16 cellular contexts compared by ENCODE assay signal in the genomic region with DNA sequence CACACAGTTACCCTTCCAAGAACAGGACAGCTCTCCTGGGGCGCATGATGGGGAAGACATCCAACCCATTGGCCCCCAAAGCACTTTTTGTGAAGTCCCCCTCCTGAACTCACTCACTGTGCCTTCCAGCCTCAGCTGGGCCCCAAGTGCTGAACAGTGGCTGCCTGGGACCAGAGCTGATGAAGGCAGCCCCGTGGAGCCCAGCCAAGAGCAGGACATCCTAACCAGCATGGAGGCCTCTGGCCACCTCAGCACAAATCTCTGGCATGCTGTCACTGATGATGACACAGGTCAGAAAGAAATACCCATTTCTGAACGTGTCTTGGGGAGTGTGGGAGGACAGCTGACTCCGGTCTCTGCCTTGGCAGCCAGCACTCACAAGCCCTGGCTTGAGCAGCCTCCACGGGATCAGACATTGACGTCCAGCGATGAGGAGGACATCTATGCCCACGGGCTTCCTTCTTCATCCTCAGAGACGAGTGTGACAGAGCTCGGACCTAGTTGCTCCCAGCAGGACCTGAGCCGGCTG.
DNase-seq lines count a peak whose midpoint lies in the region; FAIRE-seq and TF ChIP-seq lines count a peak whose summit lies in the region.
"Had no signal": no experiment of that assay in that cellular context is flagged by ENCODE, and none has a peak within 500 bp of the region (broad histone marks: within the 10 kb centered on the region; RNA-seq: fewer than 3 reads in every experiment).

No MANE protein-coding gene starts in this region.

- no peak overlapping the region for H4K5ac ChIP-seq in H1 (ENCODE audit: insufficient read length, low read depth, low read length)

- no peak overlapping the region for H3K18ac ChIP-seq in H1 (ENCODE audit: extremely low read depth, low read length)
- H3K18ac ChIP-seq in trophoblast cell (ENCODE audit: low read length): no peak overlapping the region

- H3K79me1 ChIP-seq in H1 (ENCODE audit: low read depth, low read length) (no peaks in the 10 kb centered on the region), trophoblast cell (ENCODE audit: low read length) (no peaks in the 10 kb centered on the region)

- H3K4me2 ChIP-seq in H1 (ENCODE audit: insufficient read depth in 1 of 2, low read depth in 2 of 2, low read length in 2 of 2) (no peak overlapping the region), trophoblast cell (ENCODE audit: low read length) (no peak overlapping the region)
- H3K4me2 ChIP-seq: BLaER1 treated with 17β-estradiol and CSF1 and Interleukin-3, amounts not matched to agents 10 nM and 100 nM had no signal

- TF ChIP-seq EP300 in H1 (IDR thresholded peaks at IDR 0.05; ENCODE audit: borderline replicate concordance in 1 of 2, low read depth in 2 of 2, low read length in 2 of 2): no peak

- H2BK20ac ChIP-seq in H1 (ENCODE audit: low read length): no peak overlapping the region

- DNase-seq in RWPE1 (ENCODE audit: low spot score) (no peak), H1 (ENCODE audit: low read depth in 1 of 2, low spot score in 2 of 2) (no peak), trophoblast cell (peak in 1 of 2 donors; percentile 6), NCI-H69 (lab: John Stamatoyannopoulos, UW) (no peak), DMS53 treated with DMSO at 0.1 percent for 48 hours (lab: John Stamatoyannopoulos, UW; ENCODE audit: unreplicated experiment) (no peak), DMS79 (lab: John Stamatoyannopoulos, UW) (no peak)
- DNase-seq: ACHN; CD4-positive, CD25-positive, alpha-beta regulatory T cell; DMS53; GOT3; HCEC 1CT; HFFc6 had no signal

- H2BK12ac ChIP-seq in H1 (ENCODE audit: low read depth, low read length) (no peak overlapping the region), trophoblast cell (ENCODE audit: low read length) (no peak overlapping the region)

- H4K20me1 ChIP-seq in H1 (replicated peaks in 1 of 2; ENCODE audit: control insufficient read depth in 1 of 2, insufficient read depth in 2 of 2, low read length in 2 of 2): no peaks in the 10 kb centered on the region
- H4K20me1 ChIP-seq: BLaER1 treated with 17β-estradiol and CSF1 and Interleukin-3, amounts not matched to agents 10 nM and 100 nM had no signal

- TF ChIP-seq POLR2A in H1 (IDR thresholded peaks at IDR 0.05; ENCODE audit: control extremely low read depth in 1 of 2, low read depth in 2 of 2, low read length in 2 of 2): no peak

- POLR2A ChIA-PET in RWPE1 (lab: Yijun Ruan, JAX; ENCODE audit: low non-redundant PET) (no interaction called here), H1 (lab: Charles Lee; ENCODE audit: partially characterized antibody) (interaction anchor here (0.9 kb wide), 1 partner anchor 22 kb away, joined by 3 read pairs; no protein-coding TSS in a partner anchor)

- H2BK5ac ChIP-seq in H1 (ENCODE audit: low read depth, low read length): peak overlapping the region; percentile 44; the same call in 1 of the 2 replicates
- no peak overlapping the region for H2BK5ac ChIP-seq in trophoblast cell (ENCODE audit: low read depth, low read length, poor library complexity)

- H2AK5ac ChIP-seq in H1 (ENCODE audit: low read depth, low read length) (no peak overlapping the region), trophoblast cell (ENCODE audit: low read length) (no peak overlapping the region)

- TF ChIP-seq RAD21 in H1 (IDR thresholded peaks at IDR 0.05 in 1 of 2, conservative IDR thresholded peaks at IDR 0.05 in 1 of 2; ENCODE audit: low read depth in 2 of 2, low read length in 2 of 2): no peak

- H3K27ac ChIP-seq in RWPE1 (peak overlapping the region; percentile 50), H1 (ENCODE audit: low read depth, low read length) (0 out of 2 replicates have a peak overlapping the region, but pooled peaks have one; percentile 34), trophoblast cell (ENCODE audit: low read depth, low read length) (no peak overlapping the region), thymus (ENCODE audit: low read depth) (peak overlapping the region; percentile 70)
- H3K27ac ChIP-seq: BLaER1 treated with 17β-estradiol and CSF1 and Interleukin-3, amounts not matched to agents 10 nM and 100 nM had no signal

- H4K8ac ChIP-seq in H1 (ENCODE audit: extremely low read depth, insufficient read depth, low read length) (no peak overlapping the region), trophoblast cell (ENCODE audit: low read depth, low read length) (no peak overlapping the region)

- H3K4ac ChIP-seq in H1 (replicated peaks; ENCODE audit: insufficient read length, low read depth, low read length) (no peak overlapping the region), trophoblast cell (ENCODE audit: low read depth, low read length) (no peak overlapping the region)

- no peak for FAIRE-seq in H1 (lab: Jason Lieb, UNC)
- FAIRE-seq: GM12878, GM18507 had no signal

- no peaks in the 10 kb centered on the region for H3K27me3 ChIP-seq in H1 (replicated peaks in 1 of 4; ENCODE audit: control insufficient read depth in 3 of 4, extremely low read depth in 1 of 4, insufficient read depth in 3 of 4, low read length in 3 of 4)
- no peaks in the 10 kb centered on the region for H3K27me3 ChIP-seq in trophoblast cell (ENCODE audit: insufficient read depth, low read length)
- H3K27me3 ChIP-seq in thymus (ENCODE audit: control insufficient read depth, insufficient read depth): no peaks in the 10 kb centered on the region
- H3K27me3 ChIP-seq: BLaER1 treated with 17β-estradiol and CSF1 and Interleukin-3, amounts not matched to agents 10 nM and 100 nM had no signal

- H3K9me3 ChIP-seq in H1 (ENCODE audit: insufficient read depth in 2 of 2, low read depth in 1 of 2, low read length in 1 of 2): no peaks in the 10 kb centered on the region
- peaks cover 1% of the 10 kb centered on the region for H3K9me3 ChIP-seq in trophoblast cell (ENCODE audit: insufficient read depth, low read depth, low read length)
- no peaks in the 10 kb centered on the region for H3K9me3 ChIP-seq in thymus (ENCODE audit: control insufficient read depth)
- H3K9me3 ChIP-seq: BLaER1 treated with 17β-estradiol and CSF1 and Interleukin-3, amounts not matched to agents 10 nM and 100 nM had no signal

- TF ChIP-seq CTCF in RWPE1 (conservative IDR thresholded peaks at IDR 0.05; ENCODE audit: low read depth) (no peak), H1 (IDR thresholded peaks at IDR 0.05; ENCODE audit: control extremely low read depth in 1 of 3, insufficient read depth in 1 of 3, low read depth in 1 of 3, low read length in 3 of 3) (no peak)

- H3K36me3 ChIP-seq in H1 (ENCODE audit: control insufficient read depth in 2 of 4, insufficient read depth in 4 of 4, low read length in 3 of 4) (peaks cover 0 to 3% (median under 1%) of the 10 kb centered on the region in 4 experiments; a peak in 2 of 8 replicates), trophoblast cell (ENCODE audit: control insufficient read depth in 1 of 2, insufficient read depth in 2 of 2, low read length in 2 of 2) (peaks cover 16 to 20% of the 10 kb centered on the region in 2 experiments), thymus (ENCODE audit: control insufficient read depth, insufficient read depth) (peaks cover 25% of the 10 kb centered on the region)

- no peak overlapping the region for H3K23ac ChIP-seq in H1 (ENCODE audit: insufficient read length)
- H3K23ac ChIP-seq in trophoblast cell (ENCODE audit: low read length): peak overlapping the region; percentile 83

- H4K12ac ChIP-seq in trophoblast cell (ENCODE audit: low read depth, low read length): no peak overlapping the region

- H4K91ac ChIP-seq in H1 (replicated peaks; ENCODE audit: insufficient read length, low read length): no peak overlapping the region
- H4K91ac ChIP-seq in trophoblast cell (ENCODE audit: low read depth, low read length): no peak overlapping the region

- H3K14ac ChIP-seq in H1 (ENCODE audit: insufficient read length) (no peak overlapping the region), trophoblast cell (ENCODE audit: low read length) (no peak overlapping the region)

- no peaks in the 10 kb centered on the region; the same call in 1 of the 2 replicates for H3K23me2 ChIP-seq in H1 (ENCODE audit: low read depth, low read length)

- no peak overlapping the region for H3K56ac ChIP-seq in H1 (replicated peaks; ENCODE audit: insufficient read length, low read depth, low read length)

- CTCF ChIA-PET in RWPE1 (lab: Yijun Ruan, JAX): no interaction called here
- CTCF ChIA-PET in H1 (lab: Charles Lee; ENCODE audit: partially characterized antibody): interaction anchor here (0.6 to 3.3 kb wide), 5 partner anchors 25 to 66 kb away, joined by 3 to 15 read pairs (median 4); no protein-coding TSS in a partner anchor

- H2AFZ ChIP-seq in H1 (ENCODE audit: low read length) (no peak overlapping the region), trophoblast cell (ENCODE audit: insufficient read depth, low read length, poor library complexity) (no peak overlapping the region)

- H3K79me2 ChIP-seq in H1 (ENCODE audit: control insufficient read depth in 1 of 2, insufficient read depth in 2 of 2, low read length in 2 of 2): no peaks in the 10 kb centered on the region
- no peaks in the 10 kb centered on the region for H3K79me2 ChIP-seq in trophoblast cell (ENCODE audit: control insufficient read depth, insufficient read depth, low read length, poor library complexity)

- H3K4me1 ChIP-seq in H1 (replicated peaks in 1 of 4; ENCODE audit: control insufficient read depth in 3 of 4, insufficient read depth in 4 of 4, low read length in 3 of 4): peaks cover 0 to 3% (median 1%) of the 10 kb centered on the region in 4 experiments; a peak in 2 of 7 replicates
- peaks cover 0 to 2% of the 10 kb centered on the region in 2 experiments for H3K4me1 ChIP-seq in trophoblast cell (ENCODE audit: control insufficient read depth in 1 of 2, insufficient read depth in 2 of 2, low read length in 2 of 2)
- H3K4me1 ChIP-seq in thymus (ENCODE audit: control insufficient read depth, insufficient read depth, low read length): no peaks in the 10 kb centered on the region

- H3K4me3 ChIP-seq in H1 (ENCODE audit: extremely low read depth in 1 of 4, insufficient read depth in 2 of 4, low read depth in 3 of 4, low read length in 4 of 4): no peak overlapping the region
- H3K4me3 ChIP-seq in trophoblast cell (ENCODE audit: low read depth, low read length): no peak overlapping the region
- H3K4me3 ChIP-seq in thymus (ENCODE audit: low read length): no peak overlapping the region
- H3K4me3 ChIP-seq: BLaER1 treated with 17β-estradiol and CSF1 and Interleukin-3, amounts not matched to agents 10 nM and 100 nM; GM12878 had no signal

- H2BK15ac ChIP-seq in H1 (ENCODE audit: low read length): no peak overlapping the region

- no peak overlapping the region for H3K9ac ChIP-seq in H1 (replicated peaks in 1 of 4; ENCODE audit: extremely low read depth in 1 of 4, low read depth in 3 of 4, low read length in 3 of 4)
- H3K9ac ChIP-seq in trophoblast cell (ENCODE audit: low read length): no peak overlapping the region
- H3K9ac ChIP-seq: BLaER1 treated with 17β-estradiol and CSF1 and Interleukin-3, amounts not matched to agents 10 nM and 100 nM had no signal

- WGBS in H1 (ENCODE audit: extremely low coverage in 1 of 2, insufficient coverage in 1 of 2, insufficient read length in 1 of 2, insufficient replicate concordance in 2 of 2, low coverage in 1 of 2, low lambda C conversion rate in 2 of 2, missing lambda C conversion rate in 1 of 2), 2 experiments: 93% methylated on average over 11 of the region's 11 CpGs; no CpG with 5 or more reads in 1 of the 2 experiments
- WGBS in trophoblast cell (ENCODE audit: extremely low coverage, insufficient coverage, insufficient read length): no CpG with 5 or more reads among the region's 11 CpGs
- 95% methylated on average over 11 of the region's 11 CpGs for WGBS in thymus

- H2BK120ac ChIP-seq in H1 (replicated peaks; ENCODE audit: low read depth, low read length): no peak overlapping the region
- no peak overlapping the region for H2BK120ac ChIP-seq in trophoblast cell (ENCODE audit: insufficient read depth, low read length, poor library complexity)
